8 cellular contexts compared by ENCODE assay signal in the genomic region with DNA sequence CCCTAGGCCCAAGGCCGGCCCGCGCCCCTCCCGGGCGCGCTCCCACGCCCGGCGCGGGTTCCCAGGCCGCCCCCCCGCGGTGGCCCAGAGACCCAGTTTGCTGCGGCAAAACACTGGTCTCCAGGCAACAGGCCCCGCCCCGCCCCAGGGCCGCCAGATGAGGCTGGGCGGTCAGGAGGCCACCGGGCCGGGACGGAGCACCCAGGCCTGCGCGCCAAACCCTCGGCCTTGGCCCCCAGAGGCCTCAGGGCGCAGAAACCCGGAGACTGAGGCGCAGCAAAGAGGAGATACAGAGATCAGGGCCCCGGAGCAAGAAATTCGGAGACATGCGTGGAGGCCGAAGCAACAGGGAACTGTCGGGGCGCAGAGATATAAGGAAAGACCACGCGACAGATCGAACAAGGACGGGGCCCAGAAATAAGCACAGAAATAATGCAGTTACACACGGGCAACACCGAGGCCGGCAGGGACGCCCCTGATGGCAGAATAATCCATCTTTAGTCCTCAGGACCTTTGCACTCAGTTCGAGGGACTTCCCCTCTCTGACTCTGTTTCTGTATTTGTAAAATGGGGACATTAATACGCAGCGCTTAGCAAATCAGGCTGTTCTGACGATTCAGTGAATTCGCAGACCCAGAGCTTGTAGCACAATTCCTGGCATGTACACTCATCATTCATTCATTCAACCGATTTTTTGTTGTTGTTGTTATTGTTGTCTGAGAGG. TPM values are rescaled to one million over a fixed set of nuclear protein-coding genes. Genes with fewer than 3 reads are reported as not detected.
DNase-seq lines count a peak whose midpoint lies in the region; ATAC-seq and TF ChIP-seq lines count a peak whose summit lies in the region.

No MANE protein-coding gene starts in this region.

- POLR2A ChIA-PET in RWPE1 (lab: Yijun Ruan, JAX; ENCODE audit: low non-redundant PET) = no interaction called here

- CTCF ChIA-PET in RWPE1 (lab: Yijun Ruan, JAX) = interaction anchor here (0.6 to 0.8 kb wide), 3 partner anchors 17 to 156 kb away, joined by 3 to 6 read pairs (median 3); no protein-coding TSS in a partner anchor

- TF ChIP-seq CTCF in RWPE1 (conservative IDR thresholded peaks at IDR 0.05; ENCODE audit: low read depth) (no peak), fibroblast of villous mesenchyme (IDR thresholded peaks at IDR 0.05; ENCODE audit: insufficient read depth, low read depth, low read length) (no peak)

- DNase-seq in NCI-H524 (lab: John Stamatoyannopoulos, UW) = peak; percentile 14 to 64
- DNase-seq in NCI-H524 treated with DMSO at 0.1 percent for 48 hours (lab: John Stamatoyannopoulos, UW) = no peak
- peak; percentile 60 for DNase-seq in RWPE1 (ENCODE audit: low spot score)
- DNase-seq in activated gamma-delta T cell treated with anti-CD3 and anti-CD28 coated beads, Interleukin-2, amount 50 U/mL, for 16 hours (ENCODE audit: low read depth) = peak; percentile 66
- DNase-seq in fibroblast of villous mesenchyme (ENCODE audit: low read depth) = peak; percentile 93
- peak; percentile 91 for DNase-seq in natural killer cell treated with Interleukin-12 subunit alpha and Interleukin-12 subunit beta and Interleukin-15 and Interleukin-18, amount 100 ng/mL, for 72 hours (ENCODE audit: low spot score)
- DNase-seq in substantia nigra (lab: John Stamatoyannopoulos, UW) = peak; percentile 20 to 95 (median 81)

- H3K9me3 Mint-ChIP-seq in natural killer cell treated with Interleukin-12 subunit alpha and Interleukin-12 subunit beta and Interleukin-15 and Interleukin-18, amount 100 ng/mL, for 72 hours = no peaks in the 10 kb centered on the region

- H3K4me3 ChIP-seq in fibroblast of villous mesenchyme (ENCODE audit: low read depth, low read length) = peak overlapping the region; percentile 32

- H3K27ac ChIP-seq in RWPE1 (peak overlapping the region; percentile 100), substantia nigra (ENCODE audit: low read depth, low read length, poor library complexity, severe bottlenecking) (peak overlapping the region; percentile 83)

- H3K4me1 Mint-ChIP-seq in natural killer cell treated with Interleukin-12 subunit alpha and Interleukin-12 subunit beta and Interleukin-15 and Interleukin-18, amount 100 ng/mL, for 72 hours (ENCODE audit: low read depth in 2 of 2) = peaks cover 65 to 70% of the 10 kb centered on the region in 2 donors

- ATAC-seq in HG03354 (IDR thresholded peaks at IDR 0.05; ENCODE audit: poor library complexity, severe bottlenecking, unreplicated experiment) = peak; percentile 62
- peak; percentile 80 to 83 for ATAC-seq in natural killer cell treated with Interleukin-12 subunit alpha and Interleukin-12 subunit beta and Interleukin-15 and Interleukin-18, amount 100 ng/mL, for 72 hours

- no peaks in the 10 kb centered on the region for H3K36me3 Mint-ChIP-seq in natural killer cell treated with Interleukin-12 subunit alpha and Interleukin-12 subunit beta and Interleukin-15 and Interleukin-18, amount 100 ng/mL, for 72 hours

- peak overlapping the region; percentile 90 for H3K4me3 Mint-ChIP-seq in natural killer cell treated with Interleukin-12 subunit alpha and Interleukin-12 subunit beta and Interleukin-15 and Interleukin-18, amount 100 ng/mL, for 72 hours

- peak overlapping the region; percentile 75 to 97 for H3K27ac Mint-ChIP-seq in natural killer cell treated with Interleukin-12 subunit alpha and Interleukin-12 subunit beta and Interleukin-15 and Interleukin-18, amount 100 ng/mL, for 72 hours

- no peaks in the 10 kb centered on the region for H3K27me3 Mint-ChIP-seq in natural killer cell treated with Interleukin-12 subunit alpha and Interleukin-12 subunit beta and Interleukin-15 and Interleukin-18, amount 100 ng/mL, for 72 hours

RNA-seq across cellular contexts. Expression of gene ERCC1, which starts 20.8 kb away (rescaled TPM):
- total RNA-seq in fibroblast of villous mesenchyme = 73.0 and 88.9 TPM in 2 replicates
- total RNA-seq in natural killer cell treated with Interleukin-12 subunit alpha and Interleukin-12 subunit beta and Interleukin-15 and Interleukin-18, amount 100 ng/mL, for 72 hours = 10 to 100 TPM; 65.0 to 67.8 TPM

RNA-seq across cellular contexts. Expression of gene FOSB, which starts 23.3 kb away (rescaled TPM):
- 13.0 and 16.1 TPM in 2 replicates for total RNA-seq in fibroblast of villous mesenchyme
- 10 to 100 TPM; 16.3 to 18.0 TPM for total RNA-seq in natural killer cell treated with Interleukin-12 subunit alpha and Interleukin-12 subunit beta and Interleukin-15 and Interleukin-18, amount 100 ng/mL, for 72 hours

RNA-seq across cellular contexts. Expression of gene POLR1G, which starts 38.0 kb away (rescaled TPM):
- 8.1 and 13.4 TPM in 2 replicates for total RNA-seq in fibroblast of villous mesenchyme
- 10 to 100 TPM; 11.0 to 25.4 TPM for total RNA-seq in natural killer cell treated with Interleukin-12 subunit alpha and Interleukin-12 subunit beta and Interleukin-15 and Interleukin-18, amount 100 ng/mL, for 72 hours

RNA-seq across cellular contexts. Expression of gene PPP1R13L, which starts 39.6 kb away (rescaled TPM):
- 5.6 and 8.4 TPM in 2 replicates for total RNA-seq in fibroblast of villous mesenchyme
- total RNA-seq in natural killer cell treated with Interleukin-12 subunit alpha and Interleukin-12 subunit beta and Interleukin-15 and Interleukin-18, amount 100 ng/mL, for 72 hours = 10 to 100 TPM; 12.2 to 14.1 TPM

RNA-seq across cellular contexts. Expression of gene RTN2, which starts 52.4 kb away (rescaled TPM):
- total RNA-seq in fibroblast of villous mesenchyme = 6.9 and 11.9 TPM in 2 replicates
- 1 to 10 TPM; 5.9 to 7.8 TPM for total RNA-seq in natural killer cell treated with Interleukin-12 subunit alpha and Interleukin-12 subunit beta and Interleukin-15 and Interleukin-18, amount 100 ng/mL, for 72 hours
